In genomic region chr6:148648754-148649453, GRCh38 we compare ENCODE assay signal across 16 cellular contexts.
A peak's percentile ranks its signal among the peaks of the same experiment; 100 is the strongest.
DNase-seq lines count a peak whose midpoint lies in the region; ATAC-seq, FAIRE-seq and TF ChIP-seq lines count a peak whose summit lies in the region.
"Had no signal": no experiment of that assay in that cellular context is flagged by ENCODE, and none has a peak within 500 bp of the region (broad histone marks: within the 10 kb centered on the region; RNA-seq: fewer than 3 reads in every experiment).

No MANE protein-coding gene starts in this region.

- WGBS in GM12878 (ENCODE audit: insufficient coverage, insufficient replicate concordance, low lambda C conversion rate, missing lambda C conversion rate): 1% methylated on average over 4 of the region's 4 CpGs
- WGBS in spleen, 5 donors: 31 to 44% (median 36%) methylated on average over 4 of the region's 4 CpGs
- WGBS in adrenal gland, 4 donors: 48 to 59% (median 52%) methylated on average over 4 of the region's 4 CpGs

- H4K20me1 ChIP-seq in GM12878 (ENCODE audit: control insufficient read depth, insufficient read depth): no peaks in the 10 kb centered on the region

- H3K27me3 Mint-ChIP-seq in HFFc6 (ENCODE audit: insufficient read depth): peaks cover 2% of the 10 kb centered on the region; the same call in 1 of the 2 replicates

- intact Hi-C loops in GM12878 (cut with micrococcal nuclease; ENCODE audit: unreplicated experiment) (no loop called here), spleen (cut with DNase I; ENCODE audit: low total_unique reads) (no loop called here), adrenal gland (cut with DNase I) (no loop called here)

- TF ChIP-seq POLR2A in GM12878 (IDR thresholded peaks at IDR 0.05; ENCODE audit: low read depth, low read length): no peak
- no peak for TF ChIP-seq POLR2A in spleen (IDR thresholded peaks at IDR 0.05)
- TF ChIP-seq POLR2A in adrenal gland (IDR thresholded peaks at IDR 0.05): no peak

- H3K27ac Mint-ChIP-seq in HFFc6: no peak overlapping the region

- H3K4me3 Mint-ChIP-seq in HFFc6: no peak overlapping the region

- TF ChIP-seq EP300 in GM12878 (IDR thresholded peaks at IDR 0.05; ENCODE audit: borderline replicate concordance in 1 of 2, control insufficient read depth in 1 of 2, low read depth in 2 of 2, low read length in 2 of 2): no peak

- FAIRE-seq in GM12878 (lab: Jason Lieb, UNC): no peak
- FAIRE-seq: RCC 7860 had no signal

- TF ChIP-seq RAD21 in GM12878 (IDR thresholded peaks at IDR 0.05; ENCODE audit: insufficient read depth, low read depth, low read length): no peak

- CTCF ChIA-PET in GM12878 (lab: Yijun Ruan, JAX): interaction anchor here (1.1 to 1.3 kb wide), 2 partner anchors 28 to 72 kb away, joined by 3 read pairs; no protein-coding TSS in a partner anchor

- BruUV-seq in GM12878 (replicated peaks; lab: Mats Ljungman, UMichigan): no TSS peak

- H3K27ac ChIP-seq in GM12878 (ENCODE audit: control insufficient read depth, insufficient read depth) (no peak overlapping the region), spleen (peak overlapping the region in 7 of 8 donors; percentile 15 to 72 (median 43)), adrenal gland (no peak overlapping the region)
- H3K27ac ChIP-seq: GM23248 had no signal

- no peaks in the 10 kb centered on the region; a peak in 1 of 4 replicates for H3K27me3 ChIP-seq in GM12878 (replicated peaks in 1 of 2; ENCODE audit: control insufficient read depth in 2 of 2, insufficient read depth in 2 of 2, low read length in 1 of 2)
- no peaks in the 10 kb centered on the region for H3K27me3 ChIP-seq in spleen (replicated peaks in 1 of 7)
- no peaks in the 10 kb centered on the region for H3K27me3 ChIP-seq in adrenal gland
- H3K27me3 ChIP-seq: BE2C had no signal

- no peaks in the 10 kb centered on the region for H3K79me2 ChIP-seq in GM12878 (ENCODE audit: control insufficient read depth, insufficient read depth, low read length)

- TF ChIP-seq CTCF in GM12878 (IDR thresholded peaks at IDR 0.05 in 2 of 3, conservative IDR thresholded peaks at IDR 0.05 in 1 of 3; ENCODE audit: control insufficient read depth in 2 of 3, extremely low read depth in 1 of 3, insufficient read depth in 1 of 3, low read depth in 3 of 3, low read length in 3 of 3) (no peak), spleen (IDR thresholded peaks at IDR 0.05 in 8 of 11, conservative IDR thresholded peaks at IDR 0.05 in 3 of 11) (no peak), adrenal gland (IDR thresholded peaks at IDR 0.05) (no peak), HFFc6 (IDR thresholded peaks at IDR 0.05) (no peak)

- no peak overlapping the region for H2AFZ ChIP-seq in GM12878 (ENCODE audit: control insufficient read depth, low read depth, low read length)
- H2AFZ ChIP-seq: GM23248 had no signal

- peaks cover 29% of the 10 kb centered on the region for H3K9me3 Mint-ChIP-seq in HFFc6

- peak overlapping the region; percentile 4; the same call in 1 of the 2 replicates for H3K4me2 ChIP-seq in GM12878 (ENCODE audit: control insufficient read depth, insufficient read depth)

- peaks cover 17% of the 10 kb centered on the region for H3K36me3 Mint-ChIP-seq in HFFc6 (ENCODE audit: low read depth)

- H3K9me3 ChIP-seq in GM12878 (replicated peaks; ENCODE audit: control insufficient read depth, insufficient read depth, low read length): no peaks in the 10 kb centered on the region; the same call in 1 of the 3 replicates
- H3K9me3 ChIP-seq in spleen: peaks cover 0 to 22% (median 14%) of the 10 kb centered on the region in 8 donors
- no peaks in the 10 kb centered on the region for H3K9me3 ChIP-seq in adrenal gland (replicated peaks in 1 of 3)
- H3K9me3 ChIP-seq: BE2C had no signal

- DNase-seq in GDM1 (lab: John Stamatoyannopoulos, UW) (peak; percentile 24), MV-4-11 (lab: John Stamatoyannopoulos, UW) (peak; percentile 42), GM12878 (ENCODE audit: low read depth, low spot score) (no peak), spleen (no peak), adrenal gland (no peak), DMS 273 treated with DMSO at 0.1 percent for 48 hours (lab: John Stamatoyannopoulos, UW) (no peak), HFFc6 (no peak)
- DNase-seq: BE2C, DMS153, GM23248, Karpas-422, NCI-H1436 treated with DMSO at 0.1 percent for 48 hours, NCI-H524 treated with DMSO at 0.1 percent for 48 hours, SHP77 treated with DMSO at 0.1 percent for 48 hours had no signal

- SMC1A ChIA-PET in GM12878 (lab: Charles Lee; ENCODE audit: uncharacterized antibody, unreplicated experiment): interaction anchor here (1.0 to 1.3 kb wide), 3 partner anchors 26 to 112 kb away, joined by 4 read pairs; no protein-coding TSS in a partner anchor

- no peak overlapping the region for H3K4me3 ChIP-seq in GM12878
- no peak overlapping the region for H3K4me3 ChIP-seq in spleen
- no peak overlapping the region for H3K4me3 ChIP-seq in adrenal gland
- H3K4me3 ChIP-seq: GM23248 had no signal

- in situ Hi-C loops in GM12878 (cut with MboI): no loop called here

- POLR2A ChIA-PET in GM12878 (lab: Charles Lee): no interaction called here

- no peak overlapping the region for H3K9ac ChIP-seq in GM12878 (ENCODE audit: control insufficient read depth, insufficient read depth, low read length)
- H3K9ac ChIP-seq: GM23248 had no signal

- RAD21 ChIA-PET in GM12878 (lab: Charles Lee; ENCODE audit: unreplicated experiment): no interaction called here

- no peaks in the 10 kb centered on the region for H3K36me3 ChIP-seq in GM12878 (ENCODE audit: control insufficient read depth in 2 of 2, insufficient read depth in 2 of 2, low read length in 1 of 2)
- H3K36me3 ChIP-seq in spleen: no peaks in the 10 kb centered on the region
- H3K36me3 ChIP-seq in adrenal gland (replicated peaks in 1 of 2): no peaks in the 10 kb centered on the region
- H3K36me3 ChIP-seq: BE2C had no signal

- peaks cover 3% of the 10 kb centered on the region; the same call in 1 of the 2 replicates for H3K4me1 ChIP-seq in GM12878 (ENCODE audit: control insufficient read depth, insufficient read depth, low read length)
- peaks cover 0 to 25% (median 17%) of the 10 kb centered on the region in 6 donors for H3K4me1 ChIP-seq in spleen
- H3K4me1 ChIP-seq in adrenal gland (replicated peaks in 1 of 2): no peaks in the 10 kb centered on the region
- H3K4me1 ChIP-seq: BE2C had no signal

- ATAC-seq in GM12878: no peak
- ATAC-seq in GM21515 (IDR thresholded peaks at IDR 0.05; ENCODE audit: unreplicated experiment): no peak

- no peaks in the 10 kb centered on the region for H3K4me1 Mint-ChIP-seq in HFFc6 (ENCODE audit: low read depth)

TF ChIP-seq in GM12878, 131 proteins besides CTCF, POLR2A, EP300 and RAD21:
- TF ChIP-seq SPI1 (IDR thresholded peaks at IDR 0.05; ENCODE audit: borderline replicate concordance, insufficient read depth, low read depth, low read length) (peak; percentile 44; the same call in 1 of the 2 replicates), E2F4 (IDR thresholded peaks at IDR 0.05; ENCODE audit: low read depth, low read length) (no peak)
TF ChIP-seq in GM12878: peak in this region for 1.

Comparison
In these comparisons a context has a peak if more than half of its experiments do, and no peak if none do; other contexts are left out.
1. DNase-seq: peak in GDM1 (single experiment) and MV-4-11 (single experiment); none in GM12878 (single experiment), spleen (single experiment), adrenal gland (0 of 7), DMS 273 treated with DMSO at 0.1 percent for 48 hours (single experiment) and HFFc6 (single experiment).
2. H3K27ac ChIP-seq: peak in spleen (7 of 8); none in GM12878 (single experiment) and adrenal gland (0 of 5).